7 cellular contexts compared by ENCODE assay signal in the genomic region with DNA sequence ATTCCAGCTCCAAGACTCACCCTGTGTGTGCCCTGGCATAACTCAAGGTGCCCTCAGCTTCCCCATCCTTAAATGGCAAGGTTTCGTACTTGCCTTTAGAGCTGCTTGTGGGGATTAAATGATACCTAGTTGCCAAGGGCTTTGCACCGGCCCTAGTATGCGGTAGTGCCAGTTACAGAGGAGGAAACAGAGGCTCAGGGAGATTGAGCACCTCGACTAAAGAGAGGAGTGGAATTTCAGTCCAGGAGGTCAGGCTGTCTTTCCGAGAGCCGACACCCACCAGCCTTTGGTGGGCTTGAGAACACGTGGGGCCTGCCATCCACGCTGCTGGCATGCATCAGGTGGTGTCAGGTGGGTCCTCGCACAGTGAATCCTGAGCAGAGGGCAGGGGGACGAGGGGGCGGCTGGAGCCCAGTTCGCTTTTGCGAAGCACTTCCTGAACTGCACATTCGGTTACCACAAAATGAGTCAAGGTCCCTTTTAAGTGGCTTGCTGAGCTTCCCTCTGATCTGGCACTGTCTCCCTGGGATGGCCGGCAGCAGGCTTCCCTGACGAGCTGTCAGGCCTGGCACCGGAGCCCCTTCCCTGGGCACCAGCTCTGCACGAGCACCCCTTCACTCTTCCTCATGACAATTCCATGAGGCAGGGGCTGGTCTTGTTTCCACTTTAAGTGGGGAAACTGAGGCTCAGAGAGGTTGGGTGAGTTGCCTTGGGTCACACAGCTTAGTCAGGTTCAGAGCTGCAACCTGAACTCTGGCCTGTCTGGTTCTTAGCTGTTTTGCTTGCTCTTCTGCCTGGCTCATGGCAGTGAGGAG.
A peak's percentile ranks its signal among the peaks of the same experiment; 100 is the strongest.
DNase-seq lines count a peak whose midpoint lies in the region; ATAC-seq and TF ChIP-seq lines count a peak whose summit lies in the region.
"Not testable (repeated sequence)": the region's sequence is repeated elsewhere in the genome, so short reads cannot be mapped to it uniquely, and the experiment has no call there.

No MANE protein-coding gene starts in this region.

- H3K9me3 Mint-ChIP-seq in activated CD8-positive, alpha-beta memory T cell treated with anti-CD3 and anti-CD28 coated beads, Interleukin-2, amount 10 ng/mL, durations not matched to agents 7 days and 5 days (ENCODE audit: low read depth); activated naive CD4-positive, alpha-beta T cell treated with anti-CD3 and anti-CD28 coated beads, Interleukin-2, amount 50 U/mL, for 72 hours; naive thymus-derived CD8-positive, alpha-beta T cell; stimulated activated effector memory CD8-positive, alpha-beta T cell treated with anti-CD3 and anti-CD28 coated beads, Interleukin-12 subunit alpha, Interleukin-12 subunit beta, amount 100 ng/mL, for 72 hours: not testable (repeated sequence)

- not testable (repeated sequence) for H3K4me2 ChIP-seq in DND-41 (ENCODE audit: insufficient read depth, low read length)

- intact Hi-C loops in left cardiac atrium (cut with DNase I): not testable (repeated sequence)

- H3K36me3 Mint-ChIP-seq in activated CD8-positive, alpha-beta memory T cell treated with anti-CD3 and anti-CD28 coated beads, Interleukin-2, amount 10 ng/mL, durations not matched to agents 7 days and 5 days; activated naive CD4-positive, alpha-beta T cell treated with anti-CD3 and anti-CD28 coated beads, Interleukin-2, amount 50 U/mL, for 72 hours; naive thymus-derived CD8-positive, alpha-beta T cell; stimulated activated effector memory CD8-positive, alpha-beta T cell treated with anti-CD3 and anti-CD28 coated beads, Interleukin-12 subunit alpha, Interleukin-12 subunit beta, amount 100 ng/mL, for 72 hours: not testable (repeated sequence)

- not testable (repeated sequence) for H3K36me3 ChIP-seq in DND-41 (ENCODE audit: insufficient read depth, low read length)

- not testable (repeated sequence) for H3K27me3 Mint-ChIP-seq in activated CD8-positive, alpha-beta memory T cell treated with anti-CD3 and anti-CD28 coated beads, Interleukin-2, amount 10 ng/mL, durations not matched to agents 7 days and 5 days; naive thymus-derived CD8-positive, alpha-beta T cell

- ATAC-seq in DND-41 (ENCODE audit: insufficient read depth, low read depth): peak; percentile 79
- peak; percentile 51 for ATAC-seq in activated CD8-positive, alpha-beta memory T cell treated with anti-CD3 and anti-CD28 coated beads, Interleukin-2, amount 10 ng/mL, durations not matched to agents 7 days and 5 days
- peak; percentile 86 to 95 for ATAC-seq in activated naive CD4-positive, alpha-beta T cell treated with anti-CD3 and anti-CD28 coated beads, Interleukin-2, amount 50 U/mL, for 72 hours
- peak; percentile 31 to 52 for ATAC-seq in left cardiac atrium
- peak; percentile 84 to 89 for ATAC-seq in naive thymus-derived CD8-positive, alpha-beta T cell
- peak; percentile 68 for ATAC-seq in stimulated activated effector memory CD8-positive, alpha-beta T cell treated with anti-CD3 and anti-CD28 coated beads, Interleukin-12 subunit alpha, Interleukin-12 subunit beta, amount 100 ng/mL, for 72 hours

- H3K4me3 ChIP-seq in DND-41 (ENCODE audit: low read depth in 1 of 2, low read length in 2 of 2): not testable (repeated sequence)

- H3K27ac Mint-ChIP-seq in activated CD8-positive, alpha-beta memory T cell treated with anti-CD3 and anti-CD28 coated beads, Interleukin-2, amount 10 ng/mL, durations not matched to agents 7 days and 5 days; activated naive CD4-positive, alpha-beta T cell treated with anti-CD3 and anti-CD28 coated beads, Interleukin-2, amount 50 U/mL, for 72 hours; naive thymus-derived CD8-positive, alpha-beta T cell; stimulated activated effector memory CD8-positive, alpha-beta T cell treated with anti-CD3 and anti-CD28 coated beads, Interleukin-12 subunit alpha, Interleukin-12 subunit beta, amount 100 ng/mL, for 72 hours: not testable (repeated sequence)

- not testable (repeated sequence) for TF ChIP-seq CTCF in DND-41 (IDR thresholded peaks at IDR 0.05; ENCODE audit: borderline replicate concordance, extremely low read depth, low read length, poor library complexity, severe bottlenecking)

- H3K27me3 ChIP-seq in DND-41 (ENCODE audit: insufficient read depth, low read length, poor library complexity): not testable (repeated sequence)

- not testable (repeated sequence) for H3K4me3 Mint-ChIP-seq in activated CD8-positive, alpha-beta memory T cell treated with anti-CD3 and anti-CD28 coated beads, Interleukin-2, amount 10 ng/mL, durations not matched to agents 7 days and 5 days; stimulated activated effector memory CD8-positive, alpha-beta T cell treated with anti-CD3 and anti-CD28 coated beads, Interleukin-12 subunit alpha, Interleukin-12 subunit beta, amount 100 ng/mL, for 72 hours
- H3K4me3 Mint-ChIP-seq in naive thymus-derived CD8-positive, alpha-beta T cell: peak overlapping the region in 3 of 10 donors; percentile 18 to 41 (median 30)

- peak; percentile 25 for DNase-seq in DND-41
- DNase-seq in activated CD4-positive, CD25-positive, alpha-beta regulatory T cell treated with anti-CD3 and anti-CD28 coated beads, Interleukin-2, amount 50 U/mL, for 72 hours: peak; percentile 39
- not testable (repeated sequence) for DNase-seq in activated CD8-positive, alpha-beta memory T cell treated with anti-CD3 and anti-CD28 coated beads, Interleukin-2, amount 10 ng/mL, durations not matched to agents 7 days and 5 days; left cardiac atrium; stimulated activated effector memory CD8-positive, alpha-beta T cell treated with anti-CD3 and anti-CD28 coated beads, Interleukin-12 subunit alpha, Interleukin-12 subunit beta, amount 100 ng/mL, for 72 hours (ENCODE audit: low spot score in 2 of 2)
- peak in 1 of 2 donors; percentile 68 for DNase-seq in activated naive CD4-positive, alpha-beta T cell treated with anti-CD3 and anti-CD28 coated beads, Interleukin-2, amount 50 U/mL, for 72 hours (ENCODE audit: low spot score in 2 of 2)
- DNase-seq in naive thymus-derived CD8-positive, alpha-beta T cell: peak in 3 of 10 donors; percentile 7 to 18 (median 8)

- not testable (repeated sequence) for H4K20me1 ChIP-seq in DND-41 (ENCODE audit: insufficient read depth, low read length)

- not testable (repeated sequence) for H2AFZ ChIP-seq in DND-41 (ENCODE audit: low read depth, low read length)

- H3K27ac ChIP-seq in DND-41 (ENCODE audit: low read length): not testable (repeated sequence)

- H3K9ac ChIP-seq in DND-41 (ENCODE audit: low read depth, low read length): not testable (repeated sequence)

- H3K4me1 Mint-ChIP-seq in activated CD8-positive, alpha-beta memory T cell treated with anti-CD3 and anti-CD28 coated beads, Interleukin-2, amount 10 ng/mL, durations not matched to agents 7 days and 5 days: not testable (repeated sequence)
- H3K4me1 Mint-ChIP-seq in naive thymus-derived CD8-positive, alpha-beta T cell: peaks cover 1 to 14% (median 7%) of the 10 kb centered on the region in 4 donors
- peaks cover 13% of the 10 kb centered on the region for H3K4me1 Mint-ChIP-seq in stimulated activated effector memory CD8-positive, alpha-beta T cell treated with anti-CD3 and anti-CD28 coated beads, Interleukin-12 subunit alpha, Interleukin-12 subunit beta, amount 100 ng/mL, for 72 hours

- POLR2A ChIA-PET in naive thymus-derived CD8-positive, alpha-beta T cell (lab: Charles Lee): not testable (repeated sequence)

- H3K79me2 ChIP-seq in DND-41 (ENCODE audit: insufficient read depth, low read length): not testable (repeated sequence)

- CTCF ChIA-PET in activated CD8-positive, alpha-beta memory T cell treated with anti-CD3 and anti-CD28 coated beads, Interleukin-2, amount 10 ng/mL, durations not matched to agents 7 days and 5 days (lab: Charles Lee): not testable (repeated sequence)

- H3K9me3 ChIP-seq in DND-41 (ENCODE audit: insufficient read depth, low read length, severe bottlenecking): not testable (repeated sequence)

- H3K4me1 ChIP-seq in DND-41 (ENCODE audit: insufficient read depth, low read length): not testable (repeated sequence)
